Comparison of ENCODE assay signal across 17 cellular contexts in the genomic region with DNA sequence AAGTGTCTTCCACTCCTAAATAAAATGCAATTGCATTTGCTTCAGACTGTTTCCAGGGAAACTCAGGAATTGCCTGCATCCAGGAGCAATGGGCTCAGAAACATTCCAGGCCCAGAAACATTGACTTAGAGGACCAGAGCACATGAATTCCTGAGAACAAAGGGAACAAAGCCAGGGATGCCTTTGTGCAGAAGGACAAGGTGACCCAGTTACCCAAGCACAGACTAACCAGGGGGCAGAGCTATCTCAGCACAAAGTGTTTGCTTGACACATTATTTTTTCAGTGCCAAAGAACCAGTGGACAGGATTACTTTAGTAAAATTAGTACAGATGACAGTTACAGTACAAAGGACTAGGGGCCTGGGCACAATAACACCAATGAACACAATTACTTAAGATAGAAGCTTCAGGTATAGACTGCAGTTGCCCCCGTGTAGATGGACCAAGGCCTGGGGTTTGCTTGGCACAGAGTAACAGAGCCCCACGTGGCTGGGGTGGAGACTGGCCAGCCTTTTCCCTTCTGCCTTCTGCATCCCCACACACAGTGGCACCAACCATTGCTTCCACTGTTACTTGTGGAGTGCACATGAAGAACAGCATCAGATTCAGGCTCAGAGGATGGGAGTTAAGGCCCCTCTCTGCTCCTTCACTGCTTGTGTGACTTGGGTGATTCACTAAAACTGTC.
"Had no signal": no experiment of that assay in that cellular context is flagged by ENCODE, and none has a peak within 500 bp of the region (broad histone marks: within the 10 kb centered on the region; RNA-seq: fewer than 3 reads in every experiment).

No MANE protein-coding gene starts in this region.

- DNase-seq: activated CD4-positive, alpha-beta T cell treated with anti-CD3 and anti-CD28 coated beads, Interleukin-2, amount 10 ng/mL, durations not matched to agents 7 days and 5 days; activated CD8-positive, alpha-beta memory T cell treated with anti-CD3 and anti-CD28 coated beads for 24 hours; activated naive CD8-positive, alpha-beta T cell treated with anti-CD3 and anti-CD28 coated beads for 36 hours; dermis blood vessel endothelial cell; effector memory CD8-positive, alpha-beta T cell; foreskin keratinocyte; left colon; mucosa of descending colon; naive thymus-derived CD4-positive, alpha-beta T cell; stimulated activated CD4-positive, alpha-beta T cell treated with anti-CD3 and anti-CD28 coated beads, Interleukin-15, amount 100 ng/mL, for 24 hours; stimulated activated CD4-positive, alpha-beta T cell treated with anti-CD3 and anti-CD28 coated beads, Interleukin-4, amount 100 ng/mL, for 24 hours; stimulated activated naive CD4-positive, alpha-beta T cell; T-helper 17 cell; transverse colon had no signal

- H3K27ac ChIP-seq: foreskin keratinocyte, neutrophil, parathyroid adenoma, skin epidermis, transverse colon had no signal

- H3K9ac ChIP-seq: parathyroid adenoma had no signal

- H2AFZ ChIP-seq: parathyroid adenoma had no signal

- H3K9me3 ChIP-seq: mucosa of descending colon, neutrophil, transverse colon had no signal

- H3K36me3 ChIP-seq: neutrophil, transverse colon had no signal

- ATAC-seq: effector memory CD8-positive, alpha-beta T cell; foreskin keratinocyte; left colon; mucosa of descending colon; naive thymus-derived CD4-positive, alpha-beta T cell; T-helper 17 cell had no signal

- H3K4me1 ChIP-seq: foreskin keratinocyte had no signal

- H3K4me3 ChIP-seq: mucosa of descending colon, skin epidermis, transverse colon had no signal

- H3K27me3 ChIP-seq: foreskin keratinocyte, neutrophil had no signal
